Comparison of ENCODE assay signal across 16 cellular contexts in the genomic region with DNA sequence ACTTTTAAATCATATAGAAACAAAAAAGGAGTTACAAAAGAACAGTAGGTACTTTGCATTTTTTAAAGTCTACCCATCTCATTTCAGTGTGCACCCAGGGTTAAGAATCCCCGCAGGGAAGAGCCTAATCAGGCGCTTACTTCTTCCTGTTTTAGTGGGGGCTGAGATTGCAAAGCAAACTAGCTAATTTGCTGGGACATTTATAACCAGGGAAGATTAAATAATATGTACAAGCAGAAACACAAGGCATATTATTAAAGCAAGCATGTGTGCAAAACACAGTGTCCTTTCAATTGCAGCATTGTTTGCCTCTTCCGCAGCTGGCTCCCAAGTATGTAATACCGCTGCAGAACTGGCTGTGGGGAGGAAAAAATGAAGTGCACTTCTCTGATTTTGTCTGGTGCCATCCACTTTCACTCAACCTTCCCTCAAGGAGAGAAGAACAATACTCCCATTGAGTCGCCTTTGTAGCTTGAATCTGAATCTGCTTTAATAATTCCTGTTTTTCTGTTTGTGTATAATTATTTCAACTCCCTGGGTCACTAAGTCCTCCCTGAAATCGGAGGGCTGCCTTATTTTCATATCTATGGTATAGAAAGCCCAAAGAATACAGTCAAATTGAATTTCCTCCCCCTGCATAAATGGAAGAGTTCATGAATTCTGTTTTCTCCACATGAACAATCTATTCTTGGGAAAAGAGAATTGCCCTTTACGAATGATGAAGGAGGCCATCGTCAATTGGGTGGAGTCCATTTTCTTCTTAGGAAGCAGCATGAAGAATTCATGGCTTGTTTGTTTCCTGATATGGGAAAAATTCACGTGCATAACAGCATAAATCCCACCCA. TPM values are rescaled to one million over a fixed set of nuclear protein-coding genes. Genes with fewer than 3 reads are reported as not detected.
DNase-seq lines count a peak whose midpoint lies in the region; ATAC-seq and TF ChIP-seq lines count a peak whose summit lies in the region.
"Had no signal": no experiment of that assay in that cellular context is flagged by ENCODE, and none has a peak within 500 bp of the region (broad histone marks: within the 10 kb centered on the region; RNA-seq: fewer than 3 reads in every experiment).

No MANE protein-coding gene starts in this region.

- H3K4me3 ChIP-seq in colonic mucosa: no peak overlapping the region
- H3K4me3 ChIP-seq: K562 had no signal

- H3K27me3 ChIP-seq in colonic mucosa: no peaks in the 10 kb centered on the region

- no peak for TF ChIP-seq CTCF in colonic mucosa (IDR thresholded peaks at IDR 0.05)

- no peak overlapping the region for H3K9ac ChIP-seq in colonic mucosa (ENCODE audit: low read depth in 2 of 2, low read length in 2 of 2)

- no peak overlapping the region for H3K27ac ChIP-seq in colonic mucosa
- H3K27ac ChIP-seq: HL-60 had no signal

- ATAC-seq in GM18868 (IDR thresholded peaks at IDR 0.05; ENCODE audit: unreplicated experiment): no peak
- ATAC-seq: K562 had no signal

- intact Hi-C loops in colonic mucosa (cut with DNase I): no loop called here

- no peaks in the 10 kb centered on the region for H3K36me3 ChIP-seq in colonic mucosa

- DNase-seq in COLO829 (ENCODE audit: low spot score) (peak; percentile 96), NCI-H2227 treated with DMSO at 0.1 percent for 48 hours (lab: John Stamatoyannopoulos, UW) (peak; percentile 42), epidermal melanocyte (ENCODE audit: insufficient read length, low spot score) (peak; percentile 38), putamen (ENCODE audit: low spot score) (peak; percentile 39), H4 (ENCODE audit: low spot score) (no peak), SK-N-DZ (ENCODE audit: low spot score) (no peak), colonic mucosa (no peak)
- DNase-seq: ACHN; CD4-positive, alpha-beta memory T cell; DMS79 treated with DMSO at 0.1 percent for 48 hours; NCI-H1105 treated with DMSO at 0.1 percent for 48 hours; NCI-H82; SIG-M5 had no signal

- H3K4me1 ChIP-seq in colonic mucosa: no peaks in the 10 kb centered on the region

- H3K9me3 ChIP-seq in colonic mucosa: no peaks in the 10 kb centered on the region

RNA-seq across cellular contexts. Expression of gene BCAS1, which starts 23.3 kb away (rescaled TPM):
- 0.12 TPM in 1 of 2 replicates, not detected in the other for total RNA-seq in H4 (2014; rRNA removed; shearing (Covaris generic))
- polyA plus RNA-seq in SK-N-DZ (2014; cell fraction: cytosol; rRNA removed): 0.08 and 0.10 TPM in 2 replicates
- polyA plus RNA-seq in SK-N-DZ (2014; cell fraction: nucleus; rRNA removed): 0.15 and 0.36 TPM in 2 replicates
- total RNA-seq in colonic mucosa: 100 to 1,000 TPM in 1 of 2 donors, 10 to 100 TPM in 1; 67.9 to 154 TPM

Comparison
In these comparisons a context has a peak if more than half of its experiments do, and no peak if none do; other contexts are left out.
1. DNase-seq: peak in COLO829 (single experiment), NCI-H2227 treated with DMSO at 0.1 percent for 48 hours (single experiment), epidermal melanocyte (single experiment) and putamen (single experiment); none in H4 (single experiment), SK-N-DZ (single experiment) and colonic mucosa (single experiment).
2. RNA of gene BCAS1, which starts 23.3 kb away (total RNA-seq): 67.9 to 154 TPM in colonic mucosa; 0.12 TPM in H4; every median in the first group is over 10 times any median in the second.